ENCODE assay signal across 7 cellular contexts in the genomic region with DNA sequence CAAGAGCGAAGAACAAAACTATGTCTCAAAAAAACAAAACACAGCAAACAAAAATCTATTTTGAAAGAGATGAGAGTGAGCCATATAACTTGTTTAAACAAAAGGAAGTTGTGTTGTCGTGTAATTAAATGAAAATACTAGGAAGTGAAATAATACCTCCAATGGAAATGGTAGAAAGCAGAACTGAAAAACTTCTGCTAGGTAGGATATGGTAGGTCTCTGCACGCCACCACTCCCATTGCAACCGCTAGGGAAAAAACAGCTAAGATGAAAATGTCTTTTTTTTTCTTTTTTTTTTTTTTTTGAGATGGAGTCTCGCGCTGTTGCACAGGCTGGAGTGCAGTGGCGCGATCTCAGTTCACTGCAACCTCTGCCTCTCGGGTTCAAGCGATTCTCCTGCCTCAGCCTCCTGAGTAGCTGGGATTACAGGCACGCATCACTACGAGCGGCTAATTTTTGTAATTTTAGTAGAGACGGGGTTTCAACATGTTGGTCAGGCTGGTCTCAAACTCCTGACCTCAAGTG. TPM values are rescaled to one million over a fixed set of nuclear protein-coding genes. Genes with fewer than 3 reads are reported as not detected.
DNase-seq lines count a peak whose midpoint lies in the region; ATAC-seq and TF ChIP-seq lines count a peak whose summit lies in the region.
"Not testable (repeated sequence)": the region's sequence is repeated elsewhere in the genome, so short reads cannot be mapped to it uniquely, and the experiment has no call there.

No MANE protein-coding gene starts in this region.

- H3K4me1 Mint-ChIP-seq in central memory CD8-positive, alpha-beta T cell = not testable (repeated sequence)

- H3K9ac ChIP-seq in Karpas-422 (ENCODE audit: low read length) = not testable (repeated sequence)

- H4K20me1 ChIP-seq in Karpas-422 (ENCODE audit: insufficient read depth, low read depth, low read length) = not testable (repeated sequence)

- H3K36me3 Mint-ChIP-seq in central memory CD8-positive, alpha-beta T cell (ENCODE audit: insufficient read depth) = not testable (repeated sequence)

- DNase-seq in GM12865 (ENCODE audit: low read depth) = peak; percentile 84
- peak; percentile 52 for DNase-seq in Karpas-422
- peak; percentile 86 for DNase-seq in RPMI8226
- DNase-seq in central memory CD8-positive, alpha-beta T cell (ENCODE audit: low spot score in 2 of 2) = not testable (repeated sequence)

- not testable (repeated sequence) for H3K4me3 ChIP-seq in GM12865 (ENCODE audit: low read depth, low read length); Karpas-422 (ENCODE audit: low read length)

- H3K27ac Mint-ChIP-seq in central memory CD8-positive, alpha-beta T cell (ENCODE audit: low read depth) = peak overlapping the region; percentile 63

- not testable (repeated sequence) for H3K36me3 ChIP-seq in Karpas-422 (ENCODE audit: insufficient read depth, low read length)

- ATAC-seq in GM18909 (IDR thresholded peaks at IDR 0.05; ENCODE audit: poor library complexity, unreplicated experiment) (peak; percentile 67), GM21529 (IDR thresholded peaks at IDR 0.05; ENCODE audit: unreplicated experiment) (peak; percentile 75), HG02981 (IDR thresholded peaks at IDR 0.05; ENCODE audit: unreplicated experiment) (peak; percentile 62)
- not testable (repeated sequence) for ATAC-seq in central memory CD8-positive, alpha-beta T cell (replicated peaks; ENCODE audit: extremely low read depth, poor library complexity, severe bottlenecking)

- H3K9me3 ChIP-seq in Karpas-422 (ENCODE audit: low read length) = not testable (repeated sequence)

- H3K4me1 ChIP-seq in Karpas-422 (ENCODE audit: low read length) = peaks cover 11% of the 10 kb centered on the region

- TF ChIP-seq CTCF in GM12865 (IDR thresholded peaks at IDR 0.05; ENCODE audit: insufficient read depth, low read depth, low read length, missing control alignments) = peak; percentile 4

- H3K9me2 ChIP-seq in Karpas-422 (replicated peaks; ENCODE audit: insufficient read depth, low read length) = not testable (repeated sequence)

- not testable (repeated sequence) for H3K4me3 Mint-ChIP-seq in central memory CD8-positive, alpha-beta T cell

- H3K9me3 Mint-ChIP-seq in central memory CD8-positive, alpha-beta T cell = not testable (repeated sequence)

- H3K27me3 Mint-ChIP-seq in central memory CD8-positive, alpha-beta T cell = not testable (repeated sequence)

- not testable (repeated sequence) for H3K27me3 ChIP-seq in Karpas-422 (ENCODE audit: low read length)

- H3K27ac ChIP-seq in Karpas-422 (ENCODE audit: low read length) = not testable (repeated sequence)

- H3K79me2 ChIP-seq in Karpas-422 (ENCODE audit: low read length) = not testable (repeated sequence)

- H2AFZ ChIP-seq in Karpas-422 (ENCODE audit: low read length) = not testable (repeated sequence)

- not testable (repeated sequence) for H3K4me2 ChIP-seq in Karpas-422 (ENCODE audit: low read depth, low read length, poor library complexity, severe bottlenecking)

RNA-seq across cellular contexts. Expression of a gene that starts 5.9 kb away (rescaled TPM):
- 27.4 and 60.8 TPM in 2 replicates for total RNA-seq in Karpas-422 (2014; rRNA removed; shearing (Covaris generic); ENCODE audit: low replicate concordance)

RNA-seq across cellular contexts. Expression of a gene that starts 12.9 kb away (rescaled TPM):
- total RNA-seq in Karpas-422 (2014; rRNA removed; shearing (Covaris generic); ENCODE audit: low replicate concordance) = 33.7 and 88.0 TPM in 2 replicates

RNA-seq across cellular contexts. Expression of a gene that starts 28.8 kb away (rescaled TPM):
- total RNA-seq in Karpas-422 (2014; rRNA removed; shearing (Covaris generic); ENCODE audit: low replicate concordance) = 30.4 and 30.9 TPM in 2 replicates

RNA-seq across cellular contexts. Expression of a gene that starts 35.2 kb away (rescaled TPM):
- 15.9 and 39.1 TPM in 2 replicates for total RNA-seq in Karpas-422 (2014; rRNA removed; shearing (Covaris generic); ENCODE audit: low replicate concordance)

RNA-seq across cellular contexts. Expression of a gene that starts 37.9 kb away (rescaled TPM):
- 25.1 and 58.0 TPM in 2 replicates for total RNA-seq in Karpas-422 (2014; rRNA removed; shearing (Covaris generic); ENCODE audit: low replicate concordance)
